ENCODE assay signal across 1 cellular context in the genomic region with DNA sequence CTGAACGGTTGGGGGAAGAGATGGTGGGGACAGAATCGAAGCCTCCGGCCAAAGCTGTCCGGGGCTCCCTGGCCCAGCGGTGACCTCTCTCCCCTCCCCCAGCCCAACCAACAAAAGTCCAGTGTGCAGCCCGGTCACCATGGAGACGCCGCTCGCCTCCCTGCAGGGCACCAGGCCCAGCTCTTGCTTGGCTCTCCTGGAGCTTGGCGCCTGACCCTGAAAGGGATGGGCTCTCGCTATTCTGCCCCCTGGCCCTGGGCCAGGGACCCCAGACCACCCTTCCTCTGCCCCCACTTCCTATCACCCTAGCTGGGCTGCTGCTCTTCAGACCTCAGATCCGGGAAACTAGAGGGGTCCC.
TF ChIP-seq lines count a peak whose summit lies in the region.

No MANE protein-coding gene starts in this region.

TF ChIP-seq in H1, 55 proteins besides CTCF, POLR2A, EP300 and RAD21:
- TF ChIP-seq RXRA (IDR thresholded peaks at IDR 0.05; ENCODE audit: insufficient read depth, low read depth, low read length) (0 out of 2 replicates have a peak, but pooled peaks have one; percentile 48), NRF1 (IDR thresholded peaks at IDR 0.05; ENCODE audit: low read depth, low read length) (no peak)
